9 cellular contexts compared by ENCODE assay signal in the genomic region with DNA sequence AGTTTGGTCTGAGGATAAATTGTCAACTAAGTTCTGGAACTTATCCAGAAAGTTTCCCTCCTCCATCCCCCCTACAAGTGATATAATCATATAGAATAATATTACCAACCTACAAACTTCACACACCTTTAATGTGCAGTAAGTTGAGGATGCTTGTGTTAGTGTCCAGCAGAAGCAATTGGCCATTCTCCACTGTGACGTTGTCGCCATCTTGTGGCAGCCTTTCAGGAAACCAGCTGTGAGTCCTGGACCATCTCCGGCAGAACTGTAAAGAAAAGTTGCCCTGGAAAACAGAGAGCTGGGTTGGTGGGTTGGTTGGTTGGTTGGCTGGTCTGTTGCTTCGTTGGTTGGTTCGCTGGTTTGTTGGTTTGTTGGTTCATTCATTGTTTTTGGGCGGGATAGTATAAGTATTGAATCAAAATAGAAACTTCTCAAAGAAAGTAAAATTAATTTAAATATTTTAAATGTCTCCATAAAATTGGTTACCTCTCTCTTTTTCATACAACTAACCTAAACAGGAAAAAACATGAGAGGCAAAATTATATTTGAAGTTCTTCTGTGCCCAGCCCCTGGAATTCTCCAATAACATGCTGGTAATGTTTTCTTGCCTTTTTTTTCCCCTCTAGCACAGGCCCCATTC.
DNase-seq lines count a peak whose midpoint lies in the region; ATAC-seq, FAIRE-seq and TF ChIP-seq lines count a peak whose summit lies in the region.
"Had no signal": no experiment of that assay in that cellular context is flagged by ENCODE, and none has a peak within 500 bp of the region (broad histone marks: within the 10 kb centered on the region; RNA-seq: fewer than 3 reads in every experiment).

No MANE protein-coding gene starts in this region.

- ATAC-seq in GM21447 (IDR thresholded peaks at IDR 0.05; ENCODE audit: unreplicated experiment) (peak; percentile 80), body of pancreas (peak; percentile 69)

- DNase-seq in NCI-H187 (lab: John Stamatoyannopoulos, UW), result peak; percentile 25 to 33
- no peak for DNase-seq in NCI-H187 treated with DMSO at 0.1 percent for 48 hours (lab: John Stamatoyannopoulos, UW)
- peak; percentile 26 for DNase-seq in HuH-7 (ENCODE audit: low spot score)
- DNase-seq in body of pancreas, result peak; percentile 68 to 77 (median 70)
- DNase-seq in stimulated activated CD4-positive, alpha-beta T cell treated with anti-CD3 and anti-CD28 coated beads, Interleukin-2, amount 100 ng/mL, for 48 hours, result peak; percentile 44 to 47

- no peaks in the 10 kb centered on the region for H3K9me2 ChIP-seq in OCI-LY1 (ENCODE audit: low read depth, low read length)

- no peak overlapping the region for H2AFZ ChIP-seq in OCI-LY1 (ENCODE audit: low read length)

- H3K4me3 ChIP-seq in OCI-LY1 (ENCODE audit: low read depth, low read length, poor library complexity, severe bottlenecking) (no peak overlapping the region), body of pancreas (no peak overlapping the region)
- H3K4me3 ChIP-seq: BLaER1 treated with 17β-estradiol and CSF1 and Interleukin-3, amounts not matched to agents 10 nM and 100 nM had no signal

- no peaks in the 10 kb centered on the region for H3K4me1 ChIP-seq in OCI-LY1 (ENCODE audit: insufficient read depth, low read length, severe bottlenecking)
- no peaks in the 10 kb centered on the region for H3K4me1 ChIP-seq in body of pancreas

- H3K9me3 ChIP-seq in OCI-LY1 (ENCODE audit: low read length) (no peaks in the 10 kb centered on the region), body of pancreas (no peaks in the 10 kb centered on the region)
- H3K9me3 ChIP-seq: BLaER1 treated with 17β-estradiol and CSF1 and Interleukin-3, amounts not matched to agents 10 nM and 100 nM had no signal

- intact Hi-C loops in body of pancreas (cut with DNase I), result no loop called here

- no peaks in the 10 kb centered on the region for H3F3A ChIP-seq in OCI-LY1 (ENCODE audit: insufficient read depth, low read length)

- TF ChIP-seq POLR2A in body of pancreas (IDR thresholded peaks at IDR 0.05), result no peak

- H3K27ac ChIP-seq in OCI-LY1 (ENCODE audit: low read depth, low read length, poor library complexity, severe bottlenecking) (no peak overlapping the region), body of pancreas (no peak overlapping the region)
- H3K27ac ChIP-seq: BLaER1 treated with 17β-estradiol and CSF1 and Interleukin-3, amounts not matched to agents 10 nM and 100 nM had no signal

- H3K27me3 ChIP-seq in OCI-LY1 (ENCODE audit: insufficient read depth, low read length), result 0 out of 2 replicates have a peak, but pooled peaks cover 4% of the 10 kb centered on the region
- no peaks in the 10 kb centered on the region for H3K27me3 ChIP-seq in body of pancreas
- H3K27me3 ChIP-seq: BLaER1 treated with 17β-estradiol and CSF1 and Interleukin-3, amounts not matched to agents 10 nM and 100 nM had no signal

- FAIRE-seq in islet of Langerhans (lab: Jason Lieb, UNC), result peak; percentile 86

- no peaks in the 10 kb centered on the region for H3K79me2 ChIP-seq in OCI-LY1 (ENCODE audit: insufficient read depth, low read length)

- H3K4me2 ChIP-seq in OCI-LY1 (ENCODE audit: low read length), result no peak overlapping the region
- H3K4me2 ChIP-seq: BLaER1 treated with 17β-estradiol and CSF1 and Interleukin-3, amounts not matched to agents 10 nM and 100 nM had no signal

- no peaks in the 10 kb centered on the region for H4K20me1 ChIP-seq in OCI-LY1 (ENCODE audit: insufficient read depth, low read length)
- H4K20me1 ChIP-seq: BLaER1 treated with 17β-estradiol and CSF1 and Interleukin-3, amounts not matched to agents 10 nM and 100 nM had no signal

- H3K36me3 ChIP-seq in OCI-LY1 (ENCODE audit: insufficient read depth, low read length), result no peaks in the 10 kb centered on the region
- no peaks in the 10 kb centered on the region for H3K36me3 ChIP-seq in body of pancreas (replicated peaks in 1 of 2; ENCODE audit: insufficient read depth in 1 of 2, low read depth in 2 of 2)
- H3K36me3 ChIP-seq: BLaER1 treated with 17β-estradiol and CSF1 and Interleukin-3, amounts not matched to agents 10 nM and 100 nM had no signal

- TF ChIP-seq CTCF in OCI-LY1 (IDR thresholded peaks at IDR 0.05; ENCODE audit: low read length), result peak; percentile 74
- TF ChIP-seq CTCF in body of pancreas (IDR thresholded peaks at IDR 0.05), result peak; percentile 35 to 68 (median 64)

- no peak overlapping the region for H3K9ac ChIP-seq in OCI-LY1 (ENCODE audit: low read length)
- H3K9ac ChIP-seq: BLaER1 treated with 17β-estradiol and CSF1 and Interleukin-3, amounts not matched to agents 10 nM and 100 nM had no signal

- 15 to 33% methylated on average over 6 of the region's 6 CpGs for WGBS in body of pancreas, 2 donors
